Comparison of ENCODE assay signal across 17 cellular contexts in the genomic region with DNA sequence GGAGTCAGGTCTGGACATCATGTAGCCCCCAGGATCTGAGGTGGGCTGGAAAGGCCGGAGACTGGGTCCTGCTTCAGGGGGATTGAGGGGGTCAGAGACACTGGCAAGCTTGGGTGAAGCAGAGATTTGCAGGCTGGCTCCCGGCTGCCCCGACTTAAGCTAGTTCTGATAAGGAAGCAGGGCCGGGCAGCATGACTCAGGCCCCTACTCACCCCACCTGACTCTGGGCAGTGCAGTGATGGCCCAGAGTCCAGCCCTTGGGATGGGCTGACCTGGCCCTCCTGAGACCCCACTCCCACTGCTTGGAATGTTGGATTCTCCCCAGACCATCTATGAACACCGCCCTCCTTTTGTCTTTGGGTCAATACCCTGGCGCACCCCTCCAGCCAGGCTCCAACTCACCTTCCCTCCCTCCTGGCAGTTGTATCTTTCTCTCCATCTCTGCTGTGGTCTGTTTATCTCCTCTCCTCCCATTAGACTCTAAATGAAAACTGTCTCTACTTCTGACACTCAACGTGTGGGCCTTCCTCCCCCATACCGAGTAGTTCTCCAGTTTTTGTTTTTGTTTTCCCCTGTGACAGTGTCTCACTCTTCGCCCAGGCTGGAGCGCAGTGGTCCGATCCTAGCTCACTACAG. TPM values are rescaled to one million over a fixed set of nuclear protein-coding genes. Genes with fewer than 3 reads are reported as not detected.
DNase-seq lines count a peak whose midpoint lies in the region; ATAC-seq, FAIRE-seq and TF ChIP-seq lines count a peak whose summit lies in the region.
"Had no signal": no experiment of that assay in that cellular context is flagged by ENCODE, and none has a peak within 500 bp of the region (broad histone marks: within the 10 kb centered on the region; RNA-seq: fewer than 3 reads in every experiment).

No MANE protein-coding gene starts in this region.

- H3K36me3 ChIP-seq in trophoblast cell (ENCODE audit: control insufficient read depth in 1 of 2, insufficient read depth in 2 of 2, low read length in 2 of 2) (no peaks in the 10 kb centered on the region), esophagus squamous epithelium (no peaks in the 10 kb centered on the region)

- H3K4ac ChIP-seq in trophoblast cell (ENCODE audit: low read depth, low read length) = no peak overlapping the region

- peak overlapping the region; percentile 71 for H4K8ac ChIP-seq in trophoblast cell (ENCODE audit: low read depth, low read length)

- no CpG with 5 or more reads among the region's 11 CpGs for WGBS in trophoblast cell (ENCODE audit: extremely low coverage, insufficient coverage, insufficient read length)
- WGBS in esophagus squamous epithelium, 2 donors = 82 to 88% methylated on average over 8 to 11 of the region's 11 CpGs

- ATAC-seq in GM18873 (IDR thresholded peaks at IDR 0.05; ENCODE audit: low FRiP score, unreplicated experiment) = no peak
- ATAC-seq: stimulated activated naive CD8-positive, alpha-beta T cell treated with anti-CD3 and anti-CD28 coated beads, Interleukin-15, amount 100 ng/mL, for 72 hours; WTC11 had no signal

- intact Hi-C loops in esophagus squamous epithelium (cut with DNase I) = no loop called here

- H4K12ac ChIP-seq in trophoblast cell (ENCODE audit: low read depth, low read length) = peak overlapping the region; percentile 74

- no peak overlapping the region for H3K4me3 ChIP-seq in fibroblast of the aortic adventitia (ENCODE audit: low read depth, low read length)
- H3K4me3 ChIP-seq in trophoblast cell (ENCODE audit: low read depth, low read length) = no peak overlapping the region
- H3K4me3 ChIP-seq in esophagus squamous epithelium = no peak overlapping the region
- H3K4me3 ChIP-seq: dorsolateral prefrontal cortex, smooth muscle cell had no signal

- H3K27ac ChIP-seq in trophoblast cell (ENCODE audit: low read depth, low read length) (peak overlapping the region; percentile 37), esophagus squamous epithelium (no peak overlapping the region)
- H3K27ac ChIP-seq: dorsolateral prefrontal cortex had no signal

- H3K79me2 ChIP-seq in trophoblast cell (ENCODE audit: control insufficient read depth, insufficient read depth, low read length, poor library complexity) = no peaks in the 10 kb centered on the region

- peak overlapping the region; percentile 84 for H3K14ac ChIP-seq in trophoblast cell (ENCODE audit: low read length)

- H3K27me3 ChIP-seq in trophoblast cell (ENCODE audit: insufficient read depth, low read length) (no peaks in the 10 kb centered on the region), esophagus squamous epithelium (peaks cover 0 to 3% (median 0%) of the 10 kb centered on the region in 4 donors)
- H3K27me3 ChIP-seq: dorsolateral prefrontal cortex had no signal

- TF ChIP-seq POLR2A in esophagus squamous epithelium (IDR thresholded peaks at IDR 0.05) = no peak

- H3K4me1 ChIP-seq in trophoblast cell (ENCODE audit: control insufficient read depth in 1 of 2, insufficient read depth in 2 of 2, low read length in 2 of 2) (peaks cover 46 to 51% of the 10 kb centered on the region in 2 experiments), esophagus squamous epithelium (peaks cover 0 to 16% (median 0%) of the 10 kb centered on the region in 3 donors)

- H3K79me1 ChIP-seq in trophoblast cell (ENCODE audit: low read length) = peaks cover 27% of the 10 kb centered on the region

- H2AK5ac ChIP-seq in trophoblast cell (ENCODE audit: low read length) = peak overlapping the region; percentile 86

- peak overlapping the region; percentile 0 for H3K4me2 ChIP-seq in trophoblast cell (ENCODE audit: low read length)
- H3K4me2 ChIP-seq: smooth muscle cell had no signal

- H3K9ac ChIP-seq in trophoblast cell (ENCODE audit: low read length) = no peak overlapping the region

- H2BK5ac ChIP-seq in trophoblast cell (ENCODE audit: low read depth, low read length, poor library complexity) = peak overlapping the region; percentile 89

- peak overlapping the region; percentile 74 for H4K91ac ChIP-seq in trophoblast cell (ENCODE audit: low read depth, low read length)

- no peak overlapping the region for H3K23ac ChIP-seq in trophoblast cell (ENCODE audit: low read length)

- H2AFZ ChIP-seq in trophoblast cell (ENCODE audit: insufficient read depth, low read length, poor library complexity) = peak overlapping the region; percentile 54

- FAIRE-seq in RCC 7860 (lab: Jason Lieb, UNC) = no peak

- DNase-seq in ELR (ENCODE audit: low read depth) (peak; percentile 65), RCC 7860 (ENCODE audit: low spot score) (peak; percentile 20), fibroblast of the aortic adventitia (ENCODE audit: low read depth) (peak; percentile 37), trophoblast cell (peak; percentile 40 to 60), esophagus squamous epithelium (lab: John Stamatoyannopoulos, UW) (no peak), NCI-H2107 (lab: John Stamatoyannopoulos, UW) (no peak), AG08396 (ENCODE audit: low spot score) (no peak)
- DNase-seq: activated effector memory CD4-positive, alpha-beta T cell treated with anti-CD3 and anti-CD28 coated beads, Interleukin-2, amount 50 U/mL, for 16 hours; AML-193; DMS153; dorsolateral prefrontal cortex; NCI-H1092; NCI-H446; stimulated activated naive CD8-positive, alpha-beta T cell treated with anti-CD3 and anti-CD28 coated beads, Interleukin-15, amount 100 ng/mL, for 72 hours had no signal

- H2BK12ac ChIP-seq in trophoblast cell (ENCODE audit: low read length) = peak overlapping the region; percentile 94

- peak overlapping the region; percentile 79 for H3K18ac ChIP-seq in trophoblast cell (ENCODE audit: low read length)

- no peak for TF ChIP-seq CTCF in fibroblast of the aortic adventitia (IDR thresholded peaks at IDR 0.05; ENCODE audit: insufficient read depth, low read length)
- TF ChIP-seq CTCF in esophagus squamous epithelium (IDR thresholded peaks at IDR 0.05) = no peak

- H3K9me3 ChIP-seq in trophoblast cell (ENCODE audit: insufficient read depth, low read depth, low read length) (no peaks in the 10 kb centered on the region), esophagus squamous epithelium (no peaks in the 10 kb centered on the region)

- H2BK120ac ChIP-seq in trophoblast cell (ENCODE audit: insufficient read depth, low read length, poor library complexity) = peak overlapping the region; percentile 93

RNA-seq across cellular contexts. Expression of gene LGALS3BP, which starts 21.0 kb away (rescaled TPM):
- total RNA-seq in fibroblast of the aortic adventitia (ENCODE audit: low replicate concordance) (87.2 and 270 TPM in 2 replicates), esophagus squamous epithelium (100 to 1,000 TPM; 172 to 414 (median 262) TPM)
- 9.1 and 9.3 TPM in 2 replicates for polyA plus RNA-seq in trophoblast cell (2013)

RNA-seq across cellular contexts. Expression of gene TIMP2, which starts 33.5 kb away (rescaled TPM):
- total RNA-seq in fibroblast of the aortic adventitia (ENCODE audit: low replicate concordance) = 132 and 180 TPM in 2 replicates
- polyA plus RNA-seq in trophoblast cell (2013) = 53.1 and 56.6 TPM in 2 replicates
- total RNA-seq in esophagus squamous epithelium = 100 to 1,000 TPM in 1 of 4 donors, 10 to 100 TPM in 2, 1 to 10 TPM in 1; 6.1 to 154 (median 28.2) TPM

RNA-seq across cellular contexts. Expression of gene CANT1, which starts 50.9 kb away (rescaled TPM):
- total RNA-seq in fibroblast of the aortic adventitia (ENCODE audit: low replicate concordance) = 33.4 and 53.0 TPM in 2 replicates
- 60.8 and 62.9 TPM in 2 replicates for polyA plus RNA-seq in trophoblast cell (2013)
- total RNA-seq in esophagus squamous epithelium = 10 to 100 TPM; 36.2 to 58.8 (median 38.3) TPM

RNA-seq across cellular contexts. Expression of gene CEP295NL, which starts 55.7 kb away (rescaled TPM):
- total RNA-seq in fibroblast of the aortic adventitia (ENCODE audit: low replicate concordance) = 1.5 and 3.3 TPM in 2 replicates
- polyA plus RNA-seq in trophoblast cell (2013) = 0.18 and 0.19 TPM in 2 replicates
- total RNA-seq in esophagus squamous epithelium = 1 to 10 TPM in 2 of 4 donors, under 1 TPM in 2; 0.42 to 6.9 (median 1.1) TPM
- polyA plus RNA-seq: smooth muscle cell had no signal

Comparison
In these comparisons a context has a peak if more than half of its experiments do, and no peak if none do; other contexts are left out.
1. DNase-seq: peak in ELR (single experiment), RCC 7860 (single experiment), fibroblast of the aortic adventitia (single experiment) and trophoblast cell (2 of 2); none in esophagus squamous epithelium (single experiment), NCI-H2107 (single experiment) and AG08396 (single experiment).